Comparison of ENCODE assay signal across 1 cellular context in genomic region chr2:25301453-25302352, GRCh38.
TF ChIP-seq lines count a peak whose summit lies in the region.

No MANE protein-coding gene starts in this region.

TF ChIP-seq in HEK293, 187 proteins besides CTCF, POLR2A, EP300 and RAD21 (continued from another document):
- TF ChIP-seq ZNF324 (tag by site-specific recombination; IDR thresholded peaks at IDR 0.05), result no peak
- TF ChIP-seq ZNF600 (tag by site-specific recombination; IDR thresholded peaks at IDR 0.05), result peak; percentile 36; the same call in 1 of the 2 replicates
- no peak for TF ChIP-seq ZBTB26 (tag by site-specific recombination; optimal IDR thresholded peaks at IDR 0.05)
- no peak for TF ChIP-seq ZNF658 (tag by site-specific recombination; IDR thresholded peaks at IDR 0.05)
- TF ChIP-seq BCL11B (tag by site-specific recombination; IDR thresholded peaks at IDR 0.05; ENCODE audit: low read depth), result no peak
- TF ChIP-seq INSM2 (tag by site-specific recombination; IDR thresholded peaks at IDR 0.05), result no peak
- TF ChIP-seq ZNF621 (tag by site-specific recombination; IDR thresholded peaks at IDR 0.05), result no peak
- TF ChIP-seq ZNF555 (tag by site-specific recombination; conservative IDR thresholded peaks at IDR 0.05), result no peak
- TF ChIP-seq REPIN1 (tag by site-specific recombination; IDR thresholded peaks at IDR 0.05; ENCODE audit: low read depth), result no peak
- peak; percentile 37 for TF ChIP-seq ZFHX2 (tag by site-specific recombination; conservative IDR thresholded peaks at IDR 0.05)
- peak; percentile 32; the same call in 1 of the 2 replicates for TF ChIP-seq SCRT2 (tag by site-specific recombination; IDR thresholded peaks at IDR 0.05)
- 0 out of 2 replicates have a peak, but pooled peaks have one; percentile 8 for TF ChIP-seq EGR2 (tag by site-specific recombination; IDR thresholded peaks at IDR 0.05; ENCODE audit: low read depth)
- no peak for TF ChIP-seq ZBTB6 (tag by site-specific recombination; IDR thresholded peaks at IDR 0.05)
- TF ChIP-seq GLIS2 (tag by site-specific recombination; IDR thresholded peaks at IDR 0.05), result no peak
- TF ChIP-seq, protein P1, sequence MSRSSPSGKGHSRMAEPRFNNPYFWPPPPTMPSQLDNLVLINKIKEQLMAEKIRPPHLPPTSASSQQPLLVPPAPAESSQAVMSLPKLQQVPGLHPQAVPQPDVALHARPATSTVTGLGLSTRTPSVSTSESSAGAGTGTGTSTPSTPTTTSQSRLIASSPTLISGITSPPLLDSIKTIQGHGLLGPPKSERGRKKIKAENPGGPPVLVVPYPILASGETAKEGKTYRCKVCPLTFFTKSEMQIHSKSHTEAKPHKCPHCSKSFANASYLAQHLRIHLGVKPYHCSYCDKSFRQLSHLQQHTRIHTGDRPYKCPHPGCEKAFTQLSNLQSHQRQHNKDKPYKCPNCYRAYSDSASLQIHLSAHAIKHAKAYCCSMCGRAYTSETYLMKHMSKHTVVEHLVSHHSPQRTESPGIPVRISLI (tag by site-specific recombination; IDR thresholded peaks at IDR 0.05), result no peak
- TF ChIP-seq ZNF473 (tag by site-specific recombination; IDR thresholded peaks at IDR 0.05), result no peak
- TF ChIP-seq ZNF624 (tag by site-specific recombination; IDR thresholded peaks at IDR 0.05), result no peak
